ENCODE assay signal across 8 cellular contexts in the genomic region with DNA sequence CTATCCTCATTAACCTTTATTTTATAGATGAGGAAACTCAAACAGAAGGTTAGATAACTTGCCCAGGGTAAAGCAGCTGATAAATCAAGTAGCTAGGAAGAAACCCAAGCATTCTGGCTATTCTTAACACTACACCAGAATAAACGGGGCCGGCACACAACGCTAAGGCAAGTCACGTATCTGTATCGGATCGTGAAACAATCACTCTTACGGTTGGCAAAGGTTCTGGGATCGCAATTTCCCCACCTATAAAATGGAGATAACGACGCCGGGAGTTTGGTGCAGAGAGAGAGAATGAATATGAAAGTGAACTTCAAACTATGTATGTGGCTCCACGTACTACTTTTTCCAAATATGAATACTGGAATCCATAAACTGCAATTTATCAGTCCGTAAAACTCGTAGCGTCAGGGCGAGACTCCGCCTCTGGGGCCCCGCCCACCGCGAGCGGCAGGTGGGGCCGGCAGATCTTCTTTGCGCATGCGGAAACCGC.
DNase-seq lines count a peak whose midpoint lies in the region; ATAC-seq lines count a peak whose summit lies in the region.

No MANE protein-coding gene starts in this region.

- ATAC-seq in HG03045 (IDR thresholded peaks at IDR 0.05; ENCODE audit: unreplicated experiment): peak; percentile 92

- DNase-seq in activated CD8-positive, alpha-beta memory T cell treated with anti-CD3 and anti-CD28 coated beads for 1 hour (ENCODE audit: extremely low read depth in 1 of 2, low read depth in 1 of 2): peak; percentile 71 to 82
- DNase-seq in activated CD8-positive, alpha-beta memory T cell treated with anti-CD3 and anti-CD28 coated beads for 24 hours: no peak
- DNase-seq in NCI-H2107 treated with DMSO at 0.1 percent for 48 hours (lab: John Stamatoyannopoulos, UW; ENCODE audit: unreplicated experiment): peak; percentile 90
- peak; percentile 87 to 88 for DNase-seq in activated CD4-positive, alpha-beta T cell treated with anti-CD3 and anti-CD28 coated beads for 4 hours
- DNase-seq in ecto neural progenitor cell (ENCODE audit: low spot score): peak; percentile 92
- DNase-seq in medulla oblongata (ENCODE audit: extremely low spot score): peak; percentile 94
- DNase-seq in stimulated activated CD8-positive, alpha-beta memory T cell treated with anti-CD3 and anti-CD28 coated beads, Interleukin-12 subunit alpha, Interleukin-12 subunit beta, amount 100 ng/mL, for 24 hours (ENCODE audit: extremely low read depth): peak; percentile 76
